8 cellular contexts compared by ENCODE assay signal in genomic region chr7:16668049-16668858, GRCh38. TPM values are rescaled to one million over a fixed set of nuclear protein-coding genes. Genes with fewer than 3 reads are reported as not detected.
DNase-seq lines count a peak whose midpoint lies in the region; ATAC-seq and TF ChIP-seq lines count a peak whose summit lies in the region.

No MANE protein-coding gene starts in this region.

- H3K27me3 ChIP-seq in heart right ventricle, result no peaks in the 10 kb centered on the region

- WGBS in heart right ventricle, 2 donors, result 42 to 50% methylated on average over 11 of the region's 11 CpGs

- CTCF ChIA-PET in activated CD8-positive, alpha-beta memory T cell treated with anti-CD3 and anti-CD28 coated beads, Interleukin-2, amount 10 ng/mL, durations not matched to agents 7 days and 5 days (lab: Charles Lee), result no interaction called here

- H3K9me3 Mint-ChIP-seq in activated CD8-positive, alpha-beta memory T cell treated with anti-CD3 and anti-CD28 coated beads, Interleukin-2, amount 10 ng/mL, durations not matched to agents 7 days and 5 days (ENCODE audit: low read depth), result no peaks in the 10 kb centered on the region

- peak overlapping the region in 9 of 10 donors; percentile 23 to 77 (median 65) for H3K27ac ChIP-seq in heart right ventricle

- peak; percentile 72 to 95 (median 83) for ATAC-seq in heart right ventricle
- no peak for ATAC-seq in GM19351 (IDR thresholded peaks at IDR 0.05; ENCODE audit: unreplicated experiment)
- ATAC-seq in HG03045 (IDR thresholded peaks at IDR 0.05; ENCODE audit: unreplicated experiment), result no peak
- no peak for ATAC-seq in activated CD8-positive, alpha-beta memory T cell treated with anti-CD3 and anti-CD28 coated beads, Interleukin-2, amount 10 ng/mL, durations not matched to agents 7 days and 5 days

- H3K4me3 ChIP-seq in heart right ventricle, result no peak overlapping the region

- H3K27ac Mint-ChIP-seq in activated CD8-positive, alpha-beta memory T cell treated with anti-CD3 and anti-CD28 coated beads, Interleukin-2, amount 10 ng/mL, durations not matched to agents 7 days and 5 days, result no peak overlapping the region

- intact Hi-C loops in heart right ventricle (cut with DNase I), result no loop called here

- DNase-seq in HCEC 1CT (peak; percentile 99), SKM-1 treated with dmso at 0.1 percent for 144 hours (lab: John Stamatoyannopoulos, UW; ENCODE audit: unreplicated experiment) (peak; percentile 57), heart right ventricle (peak; percentile 33 to 58), smooth muscle cell of the brain vasculature (ENCODE audit: low read depth, low spot score) (peak; percentile 81), UCSD-AML1 (lab: John Stamatoyannopoulos, UW; ENCODE audit: unreplicated experiment) (no peak)
- DNase-seq in activated CD8-positive, alpha-beta memory T cell treated with anti-CD3 and anti-CD28 coated beads, Interleukin-2, amount 10 ng/mL, durations not matched to agents 7 days and 5 days, result no peak

- peaks cover 60% of the 10 kb centered on the region for H3K36me3 Mint-ChIP-seq in activated CD8-positive, alpha-beta memory T cell treated with anti-CD3 and anti-CD28 coated beads, Interleukin-2, amount 10 ng/mL, durations not matched to agents 7 days and 5 days

- peaks cover 0 to 32% (median 4%) of the 10 kb centered on the region in 9 donors for H3K36me3 ChIP-seq in heart right ventricle

- no peak overlapping the region for H3K4me3 Mint-ChIP-seq in activated CD8-positive, alpha-beta memory T cell treated with anti-CD3 and anti-CD28 coated beads, Interleukin-2, amount 10 ng/mL, durations not matched to agents 7 days and 5 days

- peaks cover 0 to 4% (median 0%) of the 10 kb centered on the region in 11 donors for H3K9me3 ChIP-seq in heart right ventricle

- peaks cover 7% of the 10 kb centered on the region for H3K4me1 Mint-ChIP-seq in activated CD8-positive, alpha-beta memory T cell treated with anti-CD3 and anti-CD28 coated beads, Interleukin-2, amount 10 ng/mL, durations not matched to agents 7 days and 5 days

- H3K27me3 Mint-ChIP-seq in activated CD8-positive, alpha-beta memory T cell treated with anti-CD3 and anti-CD28 coated beads, Interleukin-2, amount 10 ng/mL, durations not matched to agents 7 days and 5 days, result no peaks in the 10 kb centered on the region

- H3K4me1 ChIP-seq in heart right ventricle, result peaks cover 0 to 48% (median 35%) of the 10 kb centered on the region in 9 donors

- TF ChIP-seq CTCF in heart right ventricle (IDR thresholded peaks at IDR 0.05), result peak in 1 of 9 donors; percentile 7

RNA-seq across cellular contexts. Expression of gene BZW2, which starts 22.3 kb away (rescaled TPM):
- total RNA-seq in heart right ventricle, result 100 to 1,000 TPM; 231 to 470 (median 351) TPM
- 100 to 1,000 TPM; 147 to 177 TPM for polyA plus RNA-seq in heart right ventricle
- 10 to 100 TPM; 49.9 to 72.1 TPM for total RNA-seq in activated CD8-positive, alpha-beta memory T cell treated with anti-CD3 and anti-CD28 coated beads, Interleukin-2, amount 10 ng/mL, durations not matched to agents 7 days and 5 days

RNA-seq across cellular contexts. Expression of gene ANKMY2, which starts 22.7 kb away (rescaled TPM):
- 10 to 100 TPM; 21.1 to 46.7 (median 35.8) TPM for total RNA-seq in heart right ventricle
- 10 to 100 TPM; 10.7 to 13.3 TPM for polyA plus RNA-seq in heart right ventricle
- 10 to 100 TPM; 11.5 to 13.1 TPM for total RNA-seq in activated CD8-positive, alpha-beta memory T cell treated with anti-CD3 and anti-CD28 coated beads, Interleukin-2, amount 10 ng/mL, durations not matched to agents 7 days and 5 days

Comparison
In these comparisons a context has a peak if more than half of its experiments do, and no peak if none do; other contexts are left out.
1. DNase-seq: peak in HCEC 1CT (single experiment), SKM-1 treated with dmso at 0.1 percent for 144 hours (single experiment), heart right ventricle (2 of 2) and smooth muscle cell of the brain vasculature (single experiment); none in activated CD8-positive, alpha-beta memory T cell treated with anti-CD3 and anti-CD28 coated beads, Interleukin-2, amount 10 ng/mL, durations not matched to agents 7 days and 5 days (single experiment) and UCSD-AML1 (single experiment).
2. ATAC-seq: peak in heart right ventricle (8 of 8); none in GM19351 (single experiment), HG03045 (single experiment) and activated CD8-positive, alpha-beta memory T cell treated with anti-CD3 and anti-CD28 coated beads, Interleukin-2, amount 10 ng/mL, durations not matched to agents 7 days and 5 days (single experiment).